12 cellular contexts compared by ENCODE assay signal in the genomic region with DNA sequence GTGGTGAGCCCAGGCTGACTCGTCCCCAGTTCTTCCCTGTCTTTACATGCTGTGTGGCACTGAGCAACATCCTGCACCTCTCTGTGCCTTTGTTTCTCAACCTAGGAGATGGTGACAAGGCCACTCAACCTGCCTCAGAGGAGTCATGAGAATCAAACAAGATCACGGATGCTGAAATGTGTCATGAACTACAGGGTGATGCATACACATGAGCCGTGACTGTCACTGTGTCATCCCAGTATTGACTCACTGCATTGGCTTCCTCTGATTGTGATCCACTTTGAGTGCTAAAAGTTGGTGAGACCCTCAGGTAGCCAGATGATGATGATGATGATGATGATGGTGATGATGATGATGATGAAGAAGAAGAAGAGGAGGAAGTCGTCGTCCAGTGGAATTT. TPM values are rescaled to one million over a fixed set of nuclear protein-coding genes. Genes with fewer than 3 reads are reported as not detected.
DNase-seq lines count a peak whose midpoint lies in the region; ATAC-seq and TF ChIP-seq lines count a peak whose summit lies in the region.
"Had no signal": no experiment of that assay in that cellular context is flagged by ENCODE, and none has a peak within 500 bp of the region (broad histone marks: within the 10 kb centered on the region; RNA-seq: fewer than 3 reads in every experiment).

No MANE protein-coding gene starts in this region.

- in situ Hi-C loops in GM23248 (cut with MboI), result no loop called here

- no peak overlapping the region for H3K4me2 ChIP-seq in GM23248 (ENCODE audit: unreplicated experiment)
- H3K4me2 ChIP-seq: hepatocyte had no signal

- no peak overlapping the region for H3K27ac ChIP-seq in GM23248
- H3K27ac ChIP-seq: hepatocyte, stomach had no signal

- H3K27me3 ChIP-seq in GM23248 (replicated peaks; ENCODE audit: insufficient read depth), result peaks cover 5% of the 10 kb centered on the region
- H3K27me3 ChIP-seq: hepatocyte, sigmoid colon, stomach had no signal

- ATAC-seq in omental fat pad (ENCODE audit: low FRiP score), result peak; percentile 30

- WGBS in GM23248 (ENCODE audit: low coverage in 1 of 2, low lambda C conversion rate in 2 of 2, missing lambda C conversion rate in 2 of 2), 2 experiments, result 36 to 38% methylated on average over 5 of the region's 5 CpGs

- peak; percentile 40 for DNase-seq in ELR (ENCODE audit: low read depth)
- DNase-seq in GM23248, result peak; percentile 47
- peak; percentile 41 to 45 for DNase-seq in activated T-cell treated with anti-CD3 and anti-CD28 coated beads, Interleukin-2, amount 50 U/mL, for 48 hours
- DNase-seq in omental fat pad (ENCODE audit: low spot score), result no peak
- DNase-seq in foreskin melanocyte, result no peak
- DNase-seq in COR-L47 (lab: John Stamatoyannopoulos, UW), result no peak
- DNase-seq in NCI-H82 (lab: John Stamatoyannopoulos, UW), result no peak
- DNase-seq: NCI-H146, sigmoid colon, stomach had no signal

- H3K9ac ChIP-seq in GM23248, result no peak overlapping the region

- no peak overlapping the region for H3K4me3 ChIP-seq in GM23248
- H3K4me3 ChIP-seq: hepatocyte, sigmoid colon, stomach had no signal

- no peaks in the 10 kb centered on the region for H3K9me2 ChIP-seq in GM23248 (ENCODE audit: insufficient read depth)

- no peak overlapping the region for H2AFZ ChIP-seq in GM23248
- H2AFZ ChIP-seq: hepatocyte had no signal

- no peaks in the 10 kb centered on the region for H3F3A ChIP-seq in GM23248 (ENCODE audit: insufficient read depth)

- H4K20me1 ChIP-seq in GM23248 (ENCODE audit: insufficient read depth), result no peaks in the 10 kb centered on the region

- no peaks in the 10 kb centered on the region for H3K36me3 ChIP-seq in GM23248 (ENCODE audit: low read depth)
- H3K36me3 ChIP-seq: sigmoid colon, stomach had no signal

- no peak for TF ChIP-seq CTCF in omental fat pad (IDR thresholded peaks at IDR 0.05)

- H3K79me2 ChIP-seq in GM23248 (ENCODE audit: insufficient read depth), result no peaks in the 10 kb centered on the region
- H3K79me2 ChIP-seq: hepatocyte had no signal

- no peaks in the 10 kb centered on the region for H3K4me1 ChIP-seq in GM23248 (ENCODE audit: insufficient read depth)
- H3K4me1 ChIP-seq: sigmoid colon, stomach had no signal

- H3K9me3 ChIP-seq in GM23248 (ENCODE audit: low read depth), result no peaks in the 10 kb centered on the region

RNA-seq across cellular contexts. Expression of a gene that starts 11.5 kb away (rescaled TPM):
- not detected in 2 replicates for total RNA-seq in GM23248 (2014; rRNA removed; shearing (Covaris generic))
- not detected in 2 replicates for polyA plus RNA-seq in GM23248 (2016; fragmentation: Nextera tagmentation; extraction: Ambion mirVana)
- total RNA-seq in omental fat pad, result not detected
- total RNA-seq: hepatocyte; sigmoid colon; T-helper 1 cell treated with Interleukin-12 subunit alpha and Interleukin-12 subunit beta and Interleukin-4 antibody, amounts not matched to agents 30 ng/mL and 1 ng/mL, for 36 hours had no signal
- polyA plus RNA-seq: hepatocyte, sigmoid colon, stomach had no signal

Comparison
In these comparisons a context has a peak if more than half of its experiments do, and no peak if none do; other contexts are left out.
1. DNase-seq: peak in ELR (single experiment), GM23248 (single experiment) and activated T-cell treated with anti-CD3 and anti-CD28 coated beads, Interleukin-2, amount 50 U/mL, for 48 hours (2 of 2); none in omental fat pad (single experiment), foreskin melanocyte (single experiment), COR-L47 (single experiment) and NCI-H82 (single experiment).